10 cellular contexts compared by ENCODE assay signal in the genomic region with DNA sequence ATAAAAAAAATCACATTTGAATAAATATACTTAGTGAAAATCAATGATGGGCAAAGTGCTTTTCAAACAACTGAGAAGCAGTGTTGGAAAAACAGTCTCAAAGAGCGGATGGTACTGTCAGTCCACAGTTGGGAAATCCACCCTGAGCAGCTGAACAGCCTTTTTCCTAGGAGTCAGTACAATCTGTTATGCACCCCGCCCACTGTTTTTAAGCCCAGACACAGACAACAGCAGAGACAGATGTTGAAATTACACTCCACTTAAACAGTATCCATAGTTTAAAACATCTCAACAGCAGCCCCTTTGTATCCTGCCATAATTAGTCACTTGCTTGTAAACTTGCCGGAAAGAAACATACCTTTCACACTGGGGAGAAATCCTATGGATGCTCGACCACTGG. TPM values are rescaled to one million over a fixed set of nuclear protein-coding genes. Genes with fewer than 3 reads are reported as not detected.
A peak's percentile ranks its signal among the peaks of the same experiment; 100 is the strongest.
DNase-seq lines count a peak whose midpoint lies in the region; ATAC-seq and TF ChIP-seq lines count a peak whose summit lies in the region.
"Had no signal": no experiment of that assay in that cellular context is flagged by ENCODE, and none has a peak within 500 bp of the region (broad histone marks: within the 10 kb centered on the region; RNA-seq: fewer than 3 reads in every experiment).

No MANE protein-coding gene starts in this region.

- no peak for ATAC-seq in HG03469 (IDR thresholded peaks at IDR 0.05; ENCODE audit: unreplicated experiment)

- H3K4me3 ChIP-seq in esophagus (ENCODE audit: low read depth in 1 of 2, low read length in 2 of 2) (peak overlapping the region in 1 of 2 donors; percentile 42), mucosa of rectum (ENCODE audit: low read length in 2 of 2) (peak overlapping the region; percentile 33 to 63), vagina (peak overlapping the region; percentile 31 to 46)

- 62 to 63% methylated on average over 4 of the region's 4 CpGs for WGBS in esophagus, 2 donors

- peak overlapping the region in 1 of 2 donors; percentile 36 for H3K9ac ChIP-seq in mucosa of rectum (ENCODE audit: low read depth in 1 of 2, low read length in 2 of 2)

- TF ChIP-seq CTCF in vagina (IDR thresholded peaks at IDR 0.05), result no peak

- H3K27me3 ChIP-seq in esophagus (ENCODE audit: control insufficient read depth in 1 of 2, insufficient read depth in 2 of 2, low read length in 2 of 2) (no peaks in the 10 kb centered on the region), mucosa of rectum (ENCODE audit: control insufficient read depth in 2 of 2, insufficient read depth in 2 of 2, low read length in 2 of 2) (no peaks in the 10 kb centered on the region), vagina (no peaks in the 10 kb centered on the region)

- intact Hi-C loops in vagina (cut with DNase I), result no loop called here

- H3K9me3 ChIP-seq in esophagus (ENCODE audit: control insufficient read depth in 2 of 2, insufficient read depth in 1 of 2, low read depth in 1 of 2, low read length in 1 of 2) (no peaks in the 10 kb centered on the region), mucosa of rectum (ENCODE audit: control insufficient read depth in 2 of 2, low read length in 2 of 2) (no peaks in the 10 kb centered on the region), vagina (no peaks in the 10 kb centered on the region)

- no peaks in the 10 kb centered on the region for H3K36me3 ChIP-seq in esophagus (ENCODE audit: control insufficient read depth in 2 of 2, insufficient read depth in 2 of 2, low read length in 1 of 2)
- H3K36me3 ChIP-seq in mucosa of rectum (ENCODE audit: control insufficient read depth in 2 of 2, insufficient read depth in 2 of 2, low read length in 2 of 2), result no peaks in the 10 kb centered on the region
- H3K36me3 ChIP-seq in vagina, result no peaks in the 10 kb centered on the region

- H3K27ac ChIP-seq in esophagus (ENCODE audit: low read depth in 2 of 2, low read length in 1 of 2) (peak overlapping the region; percentile 71 to 76), mucosa of rectum (ENCODE audit: low read depth in 2 of 2, low read length in 2 of 2) (peak overlapping the region; percentile 65 to 81), vagina (peak overlapping the region; percentile 64)

- no peak for TF ChIP-seq POLR2A in vagina (IDR thresholded peaks at IDR 0.05)

- DNase-seq in NCI-H82 (lab: John Stamatoyannopoulos, UW) (peak; percentile 29), NCI-H82 treated with DMSO at 0.1 percent for 48 hours (lab: John Stamatoyannopoulos, UW; ENCODE audit: unreplicated experiment) (no peak), vagina (ENCODE audit: extremely low spot score in 2 of 2) (no peak), AML-193 (lab: John Stamatoyannopoulos, UW) (no peak)
- DNase-seq in central memory CD4-positive, alpha-beta T cell, result no peak
- DNase-seq: naive B cell had no signal

- H3K4me1 ChIP-seq in esophagus (ENCODE audit: control insufficient read depth in 2 of 2, insufficient read depth in 2 of 2, low read length in 1 of 2) (no peaks in the 10 kb centered on the region), mucosa of rectum (ENCODE audit: control insufficient read depth in 2 of 2, insufficient read depth in 2 of 2, low read length in 2 of 2) (no peaks in the 10 kb centered on the region), vagina (peaks cover 34% of the 10 kb centered on the region)

RNA-seq across cellular contexts. Expression of gene KIAA0408, which starts 0.4 kb away (rescaled TPM):
- 1 to 10 TPM; 1.3 to 2.1 TPM for polyA plus RNA-seq in esophagus
- total RNA-seq in vagina, result 4.7 TPM
- total RNA-seq: dermis microvascular lymphatic vessel endothelial cell had no signal
